25 cellular contexts compared by ENCODE assay signal in the genomic region with DNA sequence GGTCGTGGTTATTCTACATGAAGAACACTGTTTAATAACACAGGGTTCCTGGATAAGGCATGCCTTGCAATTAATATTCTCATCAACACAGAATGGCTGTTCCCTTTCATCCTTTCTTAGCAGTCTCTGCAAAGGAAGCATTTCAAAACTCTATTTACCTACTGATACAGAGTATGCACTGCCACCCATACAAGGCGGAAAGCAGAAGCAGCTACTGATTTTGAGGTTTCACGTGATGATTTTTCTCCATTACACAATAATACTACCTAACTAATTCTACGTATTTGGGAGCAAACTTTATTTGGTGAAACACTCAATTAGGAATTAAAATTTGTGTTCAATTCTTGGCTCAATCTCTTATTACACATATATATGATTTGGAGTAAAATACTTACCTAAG. TPM values are rescaled to one million over a fixed set of nuclear protein-coding genes. Genes with fewer than 3 reads are reported as not detected.
DNase-seq lines count a peak whose midpoint lies in the region; ATAC-seq and TF ChIP-seq lines count a peak whose summit lies in the region.
"Had no signal": no experiment of that assay in that cellular context is flagged by ENCODE, and none has a peak within 500 bp of the region (broad histone marks: within the 10 kb centered on the region; RNA-seq: fewer than 3 reads in every experiment).

No MANE protein-coding gene starts in this region.

- H3K9ac ChIP-seq in OCI-LY3 (ENCODE audit: low read length): no peak overlapping the region
- H3K9ac ChIP-seq: BLaER1 treated with 17β-estradiol and CSF1 and Interleukin-3, amounts not matched to agents 10 nM and 100 nM had no signal

- WGBS in esophagus muscularis mucosa: 83% methylated on average over 4 of the region's 4 CpGs

- no peak overlapping the region for H2AFZ ChIP-seq in OCI-LY3 (ENCODE audit: low read depth, low read length)

- H3K27ac ChIP-seq in OCI-LY3 (ENCODE audit: low read length) (no peak overlapping the region), esophagus muscularis mucosa (replicated peaks in 1 of 4) (no peak overlapping the region), left lung (no peak overlapping the region)
- H3K27ac ChIP-seq: 22Rv1; BLaER1 treated with 17β-estradiol and CSF1 and Interleukin-3, amounts not matched to agents 10 nM and 100 nM; HL-60 had no signal

- peak overlapping the region; percentile 8 for H3K4me3 Mint-ChIP-seq in memory B cell
- H3K4me3 Mint-ChIP-seq: CD4-positive, alpha-beta memory T cell had no signal

- TF ChIP-seq CTCF in OCI-LY3 (IDR thresholded peaks at IDR 0.05; ENCODE audit: low read depth, low read length) (no peak), esophagus muscularis mucosa (IDR thresholded peaks at IDR 0.05) (no peak), left lung (IDR thresholded peaks at IDR 0.05) (no peak)

- peak; percentile 88 for ATAC-seq in memory B cell (ENCODE audit: low read depth)
- ATAC-seq in left lung: no peak
- ATAC-seq: HCT116, HepG2, K562 had no signal

- DNase-seq in NCI-H1417 (lab: John Stamatoyannopoulos, UW) (peak in 2 of 3 experiments; percentile 14 to 52), NCI-H1417 treated with DMSO at 0.1 percent for 48 hours (lab: John Stamatoyannopoulos, UW) (no peak), memory B cell (ENCODE audit: low spot score in 2 of 2) (peak in 1 of 2 donors; percentile 17), islet precursor cell (no peak), esophagus muscularis mucosa (ENCODE audit: extremely low spot score) (no peak), NCI-H345 (lab: John Stamatoyannopoulos, UW) (no peak), left lung (no peak)
- DNase-seq: ACHN; Caco-2; CD4-positive, alpha-beta memory T cell; NCI-H1436; NCI-H187 treated with DMSO at 0.1 percent for 48 hours; NCI-H2107; NCI-H510A treated with DMSO at 0.1 percent for 48 hours; NCI-H774; NK-92 treated with Interleukin-12 subunit alpha and Interleukin-12 subunit beta, amount 100 ng/mL, for 24 hours; Right ventricle myocardium superior had no signal

- H3K4me1 ChIP-seq in OCI-LY3 (ENCODE audit: low read length): peaks cover 30% of the 10 kb centered on the region
- peaks cover 5 to 66% (median 59%) of the 10 kb centered on the region in 4 donors for H3K4me1 ChIP-seq in esophagus muscularis mucosa
- no peaks in the 10 kb centered on the region for H3K4me1 ChIP-seq in left lung
- H3K4me1 ChIP-seq: BLaER1 treated with 17β-estradiol and CSF1 and Interleukin-3, amounts not matched to agents 10 nM and 100 nM; Caco-2 had no signal

- peak overlapping the region; percentile 87 for H3K4me2 ChIP-seq in OCI-LY3 (ENCODE audit: low read length)
- H3K4me2 ChIP-seq: BLaER1 treated with 17β-estradiol and CSF1 and Interleukin-3, amounts not matched to agents 10 nM and 100 nM had no signal

- H3K9me3 ChIP-seq in OCI-LY3 (ENCODE audit: insufficient read depth, low read length) (no peaks in the 10 kb centered on the region), esophagus muscularis mucosa (no peaks in the 10 kb centered on the region), left lung (no peaks in the 10 kb centered on the region)
- H3K9me3 ChIP-seq: BLaER1 treated with 17β-estradiol and CSF1 and Interleukin-3, amounts not matched to agents 10 nM and 100 nM; Caco-2 had no signal

- no peak for TF ChIP-seq POLR2A in esophagus muscularis mucosa (IDR thresholded peaks at IDR 0.05; ENCODE audit: low read depth)

- H3K36me3 ChIP-seq in OCI-LY3 (replicated peaks; ENCODE audit: low read depth, low read length): no peaks in the 10 kb centered on the region
- no peaks in the 10 kb centered on the region for H3K36me3 ChIP-seq in esophagus muscularis mucosa
- no peaks in the 10 kb centered on the region for H3K36me3 ChIP-seq in left lung
- H3K36me3 ChIP-seq: BLaER1 treated with 17β-estradiol and CSF1 and Interleukin-3, amounts not matched to agents 10 nM and 100 nM had no signal

- no peaks in the 10 kb centered on the region for H4K20me1 ChIP-seq in OCI-LY3 (ENCODE audit: insufficient read depth, low read length)
- H4K20me1 ChIP-seq: BLaER1 treated with 17β-estradiol and CSF1 and Interleukin-3, amounts not matched to agents 10 nM and 100 nM had no signal

- no peaks in the 10 kb centered on the region for H3K79me2 ChIP-seq in OCI-LY3 (ENCODE audit: low read length)

- H3K4me1 Mint-ChIP-seq in memory B cell: peaks cover 20% of the 10 kb centered on the region
- H3K4me1 Mint-ChIP-seq: CD4-positive, alpha-beta memory T cell had no signal

- peaks cover 5% of the 10 kb centered on the region for H3K27me3 Mint-ChIP-seq in memory B cell

- peaks cover 2% of the 10 kb centered on the region for H3K9me3 Mint-ChIP-seq in memory B cell
- H3K9me3 Mint-ChIP-seq: CD4-positive, alpha-beta memory T cell had no signal

- H3K27ac Mint-ChIP-seq in memory B cell: no peak overlapping the region
- H3K27ac Mint-ChIP-seq: CD4-positive, alpha-beta memory T cell had no signal

- 0 out of 2 replicates have a peak, but pooled peaks cover 9% of the 10 kb centered on the region for H3K27me3 ChIP-seq in OCI-LY3 (ENCODE audit: low read depth, low read length)
- H3K27me3 ChIP-seq in esophagus muscularis mucosa: no peaks in the 10 kb centered on the region
- no peaks in the 10 kb centered on the region for H3K27me3 ChIP-seq in left lung
- H3K27me3 ChIP-seq: BLaER1 treated with 17β-estradiol and CSF1 and Interleukin-3, amounts not matched to agents 10 nM and 100 nM had no signal

- TF ChIP-seq EP300 in esophagus muscularis mucosa (IDR thresholded peaks at IDR 0.05): no peak

- intact Hi-C loops in esophagus muscularis mucosa (cut with DNase I) (no loop called here), left lung (cut with DNase I) (no loop called here)

- peaks cover 2% of the 10 kb centered on the region for H3K36me3 Mint-ChIP-seq in memory B cell
- H3K36me3 Mint-ChIP-seq: CD4-positive, alpha-beta memory T cell had no signal

- H3K4me3 ChIP-seq in OCI-LY3 (ENCODE audit: low read length) (no peak overlapping the region), esophagus muscularis mucosa (no peak overlapping the region), left lung (no peak overlapping the region)
- H3K4me3 ChIP-seq: BLaER1 treated with 17β-estradiol and CSF1 and Interleukin-3, amounts not matched to agents 10 nM and 100 nM; K562 had no signal

RNA-seq across cellular contexts. Expression of a gene that starts 43.0 kb away (rescaled TPM):
- total RNA-seq in esophagus muscularis mucosa (100 to 1,000 TPM; 227 to 697 (median 347) TPM), left lung (1,000 to 10,000 TPM in 1 of 2 donors, 100 to 1,000 TPM in 1; 859 to 3,050 TPM)
- total RNA-seq: CD4-positive, alpha-beta memory T cell; HepG2; HT-29 had no signal

Comparison
In these comparisons a context has a peak if more than half of its experiments do, and no peak if none do; other contexts are left out.
1. DNase-seq: peak in NCI-H1417 (2 of 3); none in NCI-H1417 treated with DMSO at 0.1 percent for 48 hours (single experiment), islet precursor cell (single experiment), esophagus muscularis mucosa (single experiment), NCI-H345 (single experiment) and left lung (0 of 2).